ENCODE assay signal across 18 cellular contexts in the genomic region with DNA sequence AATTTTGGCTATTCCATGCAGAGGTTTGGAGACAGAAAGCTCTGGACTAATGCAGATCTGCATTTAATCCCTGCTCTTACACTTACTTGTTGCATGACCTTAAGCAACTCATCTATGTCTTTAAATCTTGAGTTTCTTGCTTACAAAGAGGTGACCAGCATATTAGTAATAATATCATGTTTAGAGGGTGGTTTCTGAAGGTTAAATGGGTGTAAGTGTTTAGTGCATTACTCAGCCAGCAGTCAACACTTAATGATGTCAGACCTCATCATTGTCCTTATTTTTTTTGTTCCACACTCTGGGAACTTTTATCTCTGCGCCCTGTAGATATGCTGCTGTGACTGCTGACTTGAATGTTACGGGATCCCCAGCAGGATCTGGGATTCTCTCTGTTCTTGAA. TPM values are rescaled to one million over a fixed set of nuclear protein-coding genes. Genes with fewer than 3 reads are reported as not detected.
DNase-seq lines count a peak whose midpoint lies in the region; ATAC-seq, FAIRE-seq and TF ChIP-seq lines count a peak whose summit lies in the region.
"Had no signal": no experiment of that assay in that cellular context is flagged by ENCODE, and none has a peak within 500 bp of the region (broad histone marks: within the 10 kb centered on the region; RNA-seq: fewer than 3 reads in every experiment).

No MANE protein-coding gene starts in this region.

- no peak overlapping the region for H2BK15ac ChIP-seq in mesenchymal stem cell (ENCODE audit: low read depth, poor library complexity, severe bottlenecking)

- H2AK5ac ChIP-seq in mesenchymal stem cell (ENCODE audit: low read length, severe bottlenecking): no peak overlapping the region

- H3K4me3 Mint-ChIP-seq in activated CD4-positive, alpha-beta T cell treated with anti-CD3 and anti-CD28 coated beads, Interleukin-2, amount 10 ng/mL, durations not matched to agents 24 days and 14 days: no peak overlapping the region

- no peak overlapping the region for H4K91ac ChIP-seq in mesenchymal stem cell (ENCODE audit: low read length)

- H3K27ac ChIP-seq in mesenchymal stem cell (ENCODE audit: low read length, poor library complexity, severe bottlenecking) (no peak overlapping the region), spleen (no peak overlapping the region)
- H3K27ac ChIP-seq: stomach had no signal

- H3K27ac Mint-ChIP-seq in activated CD4-positive, alpha-beta T cell treated with anti-CD3 and anti-CD28 coated beads, Interleukin-2, amount 10 ng/mL, durations not matched to agents 24 days and 14 days: no peak overlapping the region

- H3K14ac ChIP-seq in mesenchymal stem cell (ENCODE audit: low read length in 2 of 2): no peak overlapping the region

- no peak overlapping the region for H2BK120ac ChIP-seq in mesenchymal stem cell (ENCODE audit: low read depth, low read length)

- H3K36me3 ChIP-seq in bronchial epithelial cell (ENCODE audit: control insufficient read depth, insufficient read depth, low read length): no peaks in the 10 kb centered on the region
- no peaks in the 10 kb centered on the region for H3K36me3 ChIP-seq in mesenchymal stem cell (ENCODE audit: control insufficient read depth in 1 of 2, insufficient read depth in 2 of 2, low read depth in 1 of 2, low read length in 2 of 2)
- H3K36me3 ChIP-seq in spleen: no peaks in the 10 kb centered on the region
- H3K36me3 ChIP-seq: stomach had no signal

- H3K9me3 ChIP-seq in mesenchymal stem cell (ENCODE audit: control insufficient read depth, low read length) (peaks cover 4% of the 10 kb centered on the region), spleen (no peaks in the 10 kb centered on the region)
- H3K9me3 ChIP-seq: stomach had no signal

- no peaks in the 10 kb centered on the region for H3K27me3 Mint-ChIP-seq in activated CD4-positive, alpha-beta T cell treated with anti-CD3 and anti-CD28 coated beads, Interleukin-2, amount 10 ng/mL, durations not matched to agents 24 days and 14 days

- no peak overlapping the region for H3K4me3 ChIP-seq in bronchial epithelial cell (ENCODE audit: low read depth, low read length)
- no peak overlapping the region for H3K4me3 ChIP-seq in mesenchymal stem cell (ENCODE audit: insufficient read depth in 1 of 2, low read depth in 1 of 2, low read length in 2 of 2)
- H3K4me3 ChIP-seq in spleen: no peak overlapping the region

- WGBS in mesenchymal stem cell: 15% methylated on average over 2 of the region's 2 CpGs
- 82 to 96% (median 89%) methylated on average over 2 of the region's 2 CpGs for WGBS in spleen, 5 donors

- H3K18ac ChIP-seq in mesenchymal stem cell (ENCODE audit: low read depth in 1 of 2, low read length in 2 of 2): no peak overlapping the region

- no peak overlapping the region for H3K4me2 ChIP-seq in mesenchymal stem cell (ENCODE audit: low read length, poor library complexity, severe bottlenecking)

- H3K4me1 Mint-ChIP-seq in activated CD4-positive, alpha-beta T cell treated with anti-CD3 and anti-CD28 coated beads, Interleukin-2, amount 10 ng/mL, durations not matched to agents 24 days and 14 days: peaks cover 15% of the 10 kb centered on the region

- CTCF ChIA-PET in GM10248 (lab: Yijun Ruan, JAX): interaction anchor here (1.5 kb wide), 1 partner anchor 11 kb away, joined by 4 read pairs; no protein-coding TSS in a partner anchor

- no peak overlapping the region for H2AFZ ChIP-seq in mesenchymal stem cell (ENCODE audit: low read depth, low read length)

- H4K8ac ChIP-seq in mesenchymal stem cell (ENCODE audit: low read length): no peak overlapping the region

- no peak overlapping the region for H2BK5ac ChIP-seq in mesenchymal stem cell (ENCODE audit: low read depth, low read length, poor library complexity, severe bottlenecking)

- DNase-seq in AG20443 (ENCODE audit: low spot score) (peak; percentile 33), LHCN-M2 (ENCODE audit: low read depth) (peak; percentile 74), bronchial epithelial cell (ENCODE audit: low read depth) (peak; percentile 98), mesenchymal stem cell (peak; percentile 87), GM10248 (ENCODE audit: extremely low spot score) (no peak), spleen (no peak)
- DNase-seq in activated CD4-positive, alpha-beta T cell treated with anti-CD3 and anti-CD28 coated beads, Interleukin-2, amount 10 ng/mL, durations not matched to agents 24 days and 14 days: no peak
- DNase-seq: activated CD8-positive, alpha-beta memory T cell treated with anti-CD3 and anti-CD28 coated beads, Interleukin-2, amount 50 U/mL, for 4 hours; activated naive CD4-positive, alpha-beta T cell treated with Interleukin-2 at 50 U/mL for 16 hours; head of caudate nucleus; NCI-H187; NCI-H524; occipital lobe; stomach; SW 1271 had no signal

- FAIRE-seq in bronchial epithelial cell (lab: Jason Lieb, UNC): no peak
- FAIRE-seq: islet of Langerhans had no signal

- TF ChIP-seq CTCF in bronchial epithelial cell (IDR thresholded peaks at IDR 0.05; ENCODE audit: insufficient read depth, low read length, severe bottlenecking) (no peak), GM10248 (IDR thresholded peaks at IDR 0.05; ENCODE audit: control extremely low read depth, extremely low read depth, low read depth, missing control alignments) (no peak), spleen (IDR thresholded peaks at IDR 0.05 in 8 of 11, conservative IDR thresholded peaks at IDR 0.05 in 3 of 11) (no peak)

- H3K79me1 ChIP-seq in mesenchymal stem cell (replicated peaks; ENCODE audit: low read length, poor library complexity, severe bottlenecking): no peaks in the 10 kb centered on the region

- H3K9me3 Mint-ChIP-seq in activated CD4-positive, alpha-beta T cell treated with anti-CD3 and anti-CD28 coated beads, Interleukin-2, amount 10 ng/mL, durations not matched to agents 24 days and 14 days: no peaks in the 10 kb centered on the region

- H3K4me1 ChIP-seq in mesenchymal stem cell (ENCODE audit: control insufficient read depth, insufficient read depth, low read depth, low read length) (no peaks in the 10 kb centered on the region), spleen (peaks cover 0 to 10% (median 0%) of the 10 kb centered on the region in 6 donors)
- H3K4me1 ChIP-seq: stomach had no signal

- intact Hi-C loops in activated CD4-positive, alpha-beta T cell treated with anti-CD3 and anti-CD28 coated beads, Interleukin-2, amount 10 ng/mL, durations not matched to agents 24 days and 14 days (cut with micrococcal nuclease): no loop called here
- intact Hi-C loops in spleen (cut with DNase I; ENCODE audit: low total_unique reads): no loop called here

- H3K4ac ChIP-seq in mesenchymal stem cell (ENCODE audit: low read depth in 1 of 2, low read length in 2 of 2): no peak overlapping the region

- H3K9ac ChIP-seq in mesenchymal stem cell (ENCODE audit: low read length): no peak overlapping the region

- no peaks in the 10 kb centered on the region for H3K36me3 Mint-ChIP-seq in activated CD4-positive, alpha-beta T cell treated with anti-CD3 and anti-CD28 coated beads, Interleukin-2, amount 10 ng/mL, durations not matched to agents 24 days and 14 days (ENCODE audit: low read depth)

- POLR2A ChIA-PET in GM10248 (lab: Yijun Ruan, JAX): no interaction called here

- H3K23ac ChIP-seq in mesenchymal stem cell (ENCODE audit: low read length in 2 of 2): no peak overlapping the region

- no peak for TF ChIP-seq POLR2A in spleen (IDR thresholded peaks at IDR 0.05)

- H3K27me3 ChIP-seq in bronchial epithelial cell (ENCODE audit: control insufficient read depth, insufficient read depth, low read length) (no peaks in the 10 kb centered on the region), mesenchymal stem cell (ENCODE audit: control insufficient read depth in 1 of 2, insufficient read depth in 1 of 2, low read length in 2 of 2) (peaks cover 6 to 18% of the 10 kb centered on the region in 2 experiments), spleen (replicated peaks in 1 of 7) (peaks cover 0 to 8% (median 0%) of the 10 kb centered on the region in 7 donors)

- ATAC-seq in GM19452 (IDR thresholded peaks at IDR 0.05; ENCODE audit: unreplicated experiment): no peak

- H2BK12ac ChIP-seq in mesenchymal stem cell (ENCODE audit: low read length in 2 of 2): no peak overlapping the region

RNA-seq across cellular contexts. Expression of a gene that starts 1.7 kb away (rescaled TPM):
- not detected in 2 replicates for total RNA-seq in LHCN-M2 (2014; rRNA removed)
- not detected for polyA plus RNA-seq in LHCN-M2 (2012)
- 65.8 and 162 TPM in 2 replicates for total RNA-seq in bronchial epithelial cell
- polyA plus RNA-seq in mesenchymal stem cell (2013, experiment 1 of 2): 11.4 TPM
- polyA plus RNA-seq in mesenchymal stem cell (2013, experiment 2 of 2): 11.5 TPM
- total RNA-seq in activated CD4-positive, alpha-beta T cell treated with anti-CD3 and anti-CD28 coated beads, Interleukin-2, amount 10 ng/mL, durations not matched to agents 24 days and 14 days: 0.54 and 0.84 TPM in 2 replicates
- total RNA-seq in spleen: 10 to 100 TPM in 1 of 7 donors, 1 to 10 TPM in 5, under 1 TPM in 1; 0.57 to 19.6 (median 2.2) TPM
- polyA plus RNA-seq in spleen: under 1 TPM; 0.11 to 0.56 (median 0.16) TPM
- total RNA-seq: occipital lobe, OCI-LY7 had no signal

RNA-seq across cellular contexts. Expression of a gene that starts 42.6 kb away (rescaled TPM):
- 0.06 TPM in 1 of 2 replicates, not detected in the other for total RNA-seq in LHCN-M2 (2014; rRNA removed)
- not detected for polyA plus RNA-seq in LHCN-M2 (2012)
- total RNA-seq in bronchial epithelial cell: 5.3 and 11.5 TPM in 2 replicates
- polyA plus RNA-seq in mesenchymal stem cell (2013, experiment 1 of 2): 25.9 TPM
- polyA plus RNA-seq in mesenchymal stem cell (2013, experiment 2 of 2): 27.3 TPM
- total RNA-seq in activated CD4-positive, alpha-beta T cell treated with anti-CD3 and anti-CD28 coated beads, Interleukin-2, amount 10 ng/mL, durations not matched to agents 24 days and 14 days: 41.7 and 50.2 TPM in 2 replicates
- 10 to 100 TPM; 15.7 to 97.6 (median 26.3) TPM for total RNA-seq in spleen
- polyA plus RNA-seq in spleen: 1 to 10 TPM; 2.2 to 4.8 (median 3.6) TPM
- total RNA-seq: OCI-LY7 had no signal

Comparison
In these comparisons a context has a peak if more than half of its experiments do, and no peak if none do; other contexts are left out.
1. DNase-seq: peak in AG20443 (single experiment), LHCN-M2 (single experiment), bronchial epithelial cell (single experiment) and mesenchymal stem cell (single experiment); none in GM10248 (single experiment), activated CD4-positive, alpha-beta T cell treated with anti-CD3 and anti-CD28 coated beads, Interleukin-2, amount 10 ng/mL, durations not matched to agents 24 days and 14 days (single experiment) and spleen (single experiment).